13 cellular contexts compared by ENCODE assay signal in genomic region chr7:137993395-137993743, GRCh38. TPM values are rescaled to one million over a fixed set of nuclear protein-coding genes. Genes with fewer than 3 reads are reported as not detected.
DNase-seq lines count a peak whose midpoint lies in the region; ATAC-seq and TF ChIP-seq lines count a peak whose summit lies in the region.
"Had no signal": no experiment of that assay in that cellular context is flagged by ENCODE, and none has a peak within 500 bp of the region (broad histone marks: within the 10 kb centered on the region; RNA-seq: fewer than 3 reads in every experiment).

No MANE protein-coding gene starts in this region.

- peaks cover 30% of the 10 kb centered on the region for H3K4me1 Mint-ChIP-seq in CD8-positive, alpha-beta T cell (ENCODE audit: low read depth)

- no peaks in the 10 kb centered on the region for H3K36me3 ChIP-seq in ACC112 (ENCODE audit: insufficient read depth, low read length)
- H3K36me3 ChIP-seq in Peyer's patch, result no peaks in the 10 kb centered on the region
- no peaks in the 10 kb centered on the region for H3K36me3 ChIP-seq in esophagus squamous epithelium
- H3K36me3 ChIP-seq in psoas muscle (ENCODE audit: insufficient read depth in 1 of 2, low read depth in 1 of 2), result no peaks in the 10 kb centered on the region
- H3K36me3 ChIP-seq in CD8-positive, alpha-beta T cell (ENCODE audit: insufficient read depth, low read length), result no peaks in the 10 kb centered on the region

- H3K4me1 ChIP-seq in ACC112 (ENCODE audit: control insufficient read depth, insufficient read depth, low read length, unreplicated experiment), result peaks cover 77% of the 10 kb centered on the region
- peaks cover 0 to 40% (median 7%) of the 10 kb centered on the region in 4 donors for H3K4me1 ChIP-seq in Peyer's patch
- H3K4me1 ChIP-seq in esophagus squamous epithelium, result peaks cover 19 to 94% (median 68%) of the 10 kb centered on the region in 3 donors
- H3K4me1 ChIP-seq in psoas muscle, result peaks cover 38% of the 10 kb centered on the region
- H3K4me1 ChIP-seq in CD8-positive, alpha-beta T cell (ENCODE audit: insufficient read depth, low read length), result no peaks in the 10 kb centered on the region

- H3K27me3 Mint-ChIP-seq in CD8-positive, alpha-beta T cell (ENCODE audit: low read depth), result no peaks in the 10 kb centered on the region
- H3K27me3 Mint-ChIP-seq: activated naive CD8-positive, alpha-beta T cell treated with anti-CD3 and anti-CD28 coated beads, Interleukin-2, amount 10 ng/mL, durations not matched to agents 7 days and 5 days; naive thymus-derived CD8-positive, alpha-beta T cell had no signal

- H2AFZ ChIP-seq in ACC112 (ENCODE audit: low read length, unreplicated experiment), result no peak overlapping the region

- intact Hi-C loops in esophagus squamous epithelium (cut with DNase I), result no loop called here
- intact Hi-C loops in psoas muscle (cut with DNase I), result no loop called here
- intact Hi-C loops in CD8-positive, alpha-beta T cell (cut with DNase I, micrococcal nuclease), result no loop called here

- no peaks in the 10 kb centered on the region for H3K36me3 Mint-ChIP-seq in CD8-positive, alpha-beta T cell

- H3K9me3 ChIP-seq in Peyer's patch (no peaks in the 10 kb centered on the region), esophagus squamous epithelium (no peaks in the 10 kb centered on the region), psoas muscle (no peaks in the 10 kb centered on the region)
- H3K9me3 ChIP-seq in CD8-positive, alpha-beta T cell (ENCODE audit: low read length), result no peaks in the 10 kb centered on the region
- H3K9me3 ChIP-seq: SJSA1 had no signal

- DNase-seq in Peyer's patch (no peak), esophagus squamous epithelium (lab: John Stamatoyannopoulos, UW) (no peak), psoas muscle (no peak), EL (no peak), nucleus accumbens (lab: John Stamatoyannopoulos, UW) (no peak), UCSD-AML1 (lab: John Stamatoyannopoulos, UW; ENCODE audit: unreplicated experiment) (no peak)
- DNase-seq in CD8-positive, alpha-beta T cell, result no peak
- DNase-seq: activated naive CD8-positive, alpha-beta T cell treated with anti-CD3 and anti-CD28 coated beads, Interleukin-2, amount 10 ng/mL, durations not matched to agents 7 days and 5 days; effector CD4-positive, alpha-beta T cell; naive thymus-derived CD8-positive, alpha-beta T cell; stimulated activated CD4-positive, alpha-beta T cell treated with anti-CD3 and anti-CD28 coated beads, Interleukin-4, amount 100 ng/mL, for 24 hours had no signal

- POLR2A ChIA-PET in CD8-positive, alpha-beta T cell (lab: Charles Lee), result interaction anchor here (1.2 kb wide), 1 partner anchor 8 kb away, joined by 4 read pairs; no protein-coding TSS in a partner anchor

- TF ChIP-seq POLR2A in Peyer's patch (IDR thresholded peaks at IDR 0.05), result no peak
- TF ChIP-seq POLR2A in esophagus squamous epithelium (IDR thresholded peaks at IDR 0.05), result no peak

- 89 to 94% methylated on average over 6 of the region's 6 CpGs for whole genome bisulfite sequencing in esophagus squamous epithelium, 2 donors
- 90 to 93% (median 91%) methylated on average over 6 of the region's 6 CpGs for WGBS in psoas muscle, 3 donors

- H3K27ac Mint-ChIP-seq in CD8-positive, alpha-beta T cell, result no peak overlapping the region

- H3K9me3 Mint-ChIP-seq in CD8-positive, alpha-beta T cell, result no peaks in the 10 kb centered on the region
- H3K9me3 Mint-ChIP-seq: activated naive CD8-positive, alpha-beta T cell treated with anti-CD3 and anti-CD28 coated beads, Interleukin-2, amount 10 ng/mL, durations not matched to agents 7 days and 5 days; naive thymus-derived CD8-positive, alpha-beta T cell had no signal

- no peak for ATAC-seq in psoas muscle
- no peak for ATAC-seq in CD8-positive, alpha-beta T cell
- ATAC-seq: naive thymus-derived CD8-positive, alpha-beta T cell had no signal

- H3K4me3 ChIP-seq in ACC112 (ENCODE audit: low read depth, low read length), result peak overlapping the region; percentile 64; the same call in 1 of the 2 replicates
- no peak overlapping the region for H3K4me3 ChIP-seq in Peyer's patch
- no peak overlapping the region for H3K4me3 ChIP-seq in esophagus squamous epithelium
- H3K4me3 ChIP-seq in psoas muscle, result no peak overlapping the region
- no peak overlapping the region for H3K4me3 ChIP-seq in CD8-positive, alpha-beta T cell (ENCODE audit: low read depth, low read length)
- H3K4me3 ChIP-seq: SJSA1 had no signal

- H3K27me3 ChIP-seq in ACC112 (ENCODE audit: insufficient read depth, low read length), result no peaks in the 10 kb centered on the region
- no peaks in the 10 kb centered on the region for H3K27me3 ChIP-seq in Peyer's patch
- no peaks in the 10 kb centered on the region for H3K27me3 ChIP-seq in esophagus squamous epithelium
- H3K27me3 ChIP-seq in psoas muscle (ENCODE audit: insufficient read depth in 3 of 3, low read length in 2 of 3), result no peaks in the 10 kb centered on the region
- H3K27me3 ChIP-seq in CD8-positive, alpha-beta T cell (ENCODE audit: insufficient read depth, low read length), result no peaks in the 10 kb centered on the region
- H3K27me3 ChIP-seq: SJSA1 had no signal

- peak overlapping the region; percentile 96 for H3K27ac ChIP-seq in ACC112 (ENCODE audit: low read depth, low read length)
- H3K27ac ChIP-seq in Peyer's patch, result peak overlapping the region; percentile 41 to 82 (median 74)
- H3K27ac ChIP-seq in esophagus squamous epithelium, result peak overlapping the region; percentile 50 to 87 (median 82)
- H3K27ac ChIP-seq in psoas muscle, result peak overlapping the region; percentile 25
- no peak overlapping the region for H3K27ac ChIP-seq in CD8-positive, alpha-beta T cell (ENCODE audit: low read depth, low read length)

- peaks cover 92% of the 10 kb centered on the region for H3K79me2 ChIP-seq in ACC112 (ENCODE audit: control insufficient read depth, insufficient read depth, low read length, unreplicated experiment)

- CTCF ChIA-PET in CD8-positive, alpha-beta T cell (lab: Charles Lee), result interaction anchor here (0.7 to 2.2 kb wide), 3 partner anchors 10 to 94 kb away, joined by 3 to 16 read pairs (median 3); partner anchors contain the start of gene CREB3L2

- H3K4me3 Mint-ChIP-seq in CD8-positive, alpha-beta T cell, result no peak overlapping the region
- H3K4me3 Mint-ChIP-seq: activated naive CD8-positive, alpha-beta T cell treated with anti-CD3 and anti-CD28 coated beads, Interleukin-2, amount 10 ng/mL, durations not matched to agents 7 days and 5 days had no signal

- no peak for TF ChIP-seq CTCF in Peyer's patch (IDR thresholded peaks at IDR 0.05)
- TF ChIP-seq CTCF in esophagus squamous epithelium (IDR thresholded peaks at IDR 0.05), result no peak
- no peak for TF ChIP-seq CTCF in psoas muscle (IDR thresholded peaks at IDR 0.05)
- TF ChIP-seq CTCF in CD8-positive, alpha-beta T cell (IDR thresholded peaks at IDR 0.05), result no peak

RNA-seq across cellular contexts. Expression of gene CREB3L2, which starts 8.5 kb away (rescaled TPM):
- total RNA-seq in Peyer's patch (10 to 100 TPM; 20.6 to 42.7 (median 33.6) TPM), esophagus squamous epithelium (10 to 100 TPM; 14.9 to 21.9 (median 17.3) TPM), psoas muscle (10 to 100 TPM in 2 of 4 donors, 1 to 10 TPM in 2; 6.7 to 14.7 (median 10.9) TPM)
- 1 to 10 TPM; 2.2 to 3.6 (median 3.3) TPM for polyA plus RNA-seq in psoas muscle
- total RNA-seq in CD8-positive, alpha-beta T cell, result 10 to 100 TPM; 11.9 to 12.6 TPM
